ENCODE assay signal across 15 cellular contexts in genomic region chr14:102078840-102079699, GRCh38. TPM values are rescaled to one million over a fixed set of nuclear protein-coding genes. Genes with fewer than 3 reads are reported as not detected.
DNase-seq lines count a peak whose midpoint lies in the region; ATAC-seq, FAIRE-seq and TF ChIP-seq lines count a peak whose summit lies in the region.
"Had no signal": no experiment of that assay in that cellular context is flagged by ENCODE, and none has a peak within 500 bp of the region (broad histone marks: within the 10 kb centered on the region; RNA-seq: fewer than 3 reads in every experiment).

No MANE protein-coding gene starts in this region.

- H3K36me3 ChIP-seq in Karpas-422 (ENCODE audit: insufficient read depth, low read length) (peaks cover 60% of the 10 kb centered on the region), GM12878 (ENCODE audit: control insufficient read depth in 2 of 2, insufficient read depth in 2 of 2, low read length in 1 of 2) (peaks cover 11 to 43% of the 10 kb centered on the region in 2 experiments)
- H3K36me3 ChIP-seq: ovary had no signal

- H3K79me2 ChIP-seq in Karpas-422 (ENCODE audit: low read length) (no peaks in the 10 kb centered on the region), GM12878 (ENCODE audit: control insufficient read depth, insufficient read depth, low read length) (peaks cover 16% of the 10 kb centered on the region)

- H3K9ac ChIP-seq in Karpas-422 (ENCODE audit: low read length) (no peak overlapping the region), GM12878 (ENCODE audit: control insufficient read depth, insufficient read depth, low read length) (no peak overlapping the region)
- H3K9ac ChIP-seq: GM23248, KMS-11 had no signal

- no TSS peak for BruUV-seq in GM12878 (replicated peaks; lab: Mats Ljungman, UMichigan)

- POLR2A ChIA-PET in activated CD4-positive, alpha-beta T cell treated with anti-CD3 and anti-CD28 coated beads for 36 hours (lab: Charles Lee): no interaction called here
- POLR2A ChIA-PET in GM12878 (lab: Charles Lee): interaction anchor here (0.6 kb wide), 1 partner anchor 31 kb away, joined by 4 read pairs; no protein-coding TSS in a partner anchor

- no peak for TF ChIP-seq RAD21 in GM12878 (IDR thresholded peaks at IDR 0.05; ENCODE audit: insufficient read depth, low read depth, low read length)

- SMC1A ChIA-PET in GM12878 (lab: Charles Lee; ENCODE audit: uncharacterized antibody, unreplicated experiment): no interaction called here

- intact Hi-C loops in activated CD4-positive, alpha-beta T cell treated with anti-CD3 and anti-CD28 coated beads for 36 hours (cut with DNase I, micrococcal nuclease): no loop called here
- intact Hi-C loops in GM12878 (cut with micrococcal nuclease; ENCODE audit: unreplicated experiment): no loop called here
- intact Hi-C loops in right cardiac atrium (cut with DNase I): no loop called here

- H3K4me1 Mint-ChIP-seq in activated CD4-positive, alpha-beta T cell treated with anti-CD3 and anti-CD28 coated beads for 36 hours: peaks cover 38% of the 10 kb centered on the region
- peaks cover 23% of the 10 kb centered on the region for H3K4me1 Mint-ChIP-seq in nephron progenitor cell

- no peaks in the 10 kb centered on the region for H3K27me3 ChIP-seq in Karpas-422 (ENCODE audit: low read length)
- no peaks in the 10 kb centered on the region for H3K27me3 ChIP-seq in GM12878 (replicated peaks in 1 of 2; ENCODE audit: control insufficient read depth in 2 of 2, insufficient read depth in 2 of 2, low read length in 1 of 2)
- H3K27me3 ChIP-seq in right cardiac atrium (ENCODE audit: control insufficient read depth, insufficient read depth): no peaks in the 10 kb centered on the region
- H3K27me3 ChIP-seq: dorsolateral prefrontal cortex, ovary, suprapubic skin had no signal

- no peak overlapping the region for H3K27ac ChIP-seq in Karpas-422 (ENCODE audit: low read length)
- no peak overlapping the region for H3K27ac ChIP-seq in GM12878 (ENCODE audit: control insufficient read depth, insufficient read depth)
- no peak overlapping the region for H3K27ac ChIP-seq in right cardiac atrium (ENCODE audit: low read length)
- H3K27ac ChIP-seq: GM23248, KMS-11, ovary, suprapubic skin had no signal

- H2AFZ ChIP-seq in Karpas-422 (ENCODE audit: low read length) (no peak overlapping the region), GM12878 (ENCODE audit: control insufficient read depth, low read depth, low read length) (no peak overlapping the region)
- H2AFZ ChIP-seq: GM23248 had no signal

- H3K4me2 ChIP-seq in Karpas-422 (ENCODE audit: low read depth, low read length, poor library complexity, severe bottlenecking): no peak overlapping the region
- H3K4me2 ChIP-seq in GM12878 (ENCODE audit: control insufficient read depth, insufficient read depth): no peak overlapping the region
- H3K4me2 ChIP-seq: KMS-11 had no signal

- peak overlapping the region; percentile 65 for H3K27ac Mint-ChIP-seq in activated CD4-positive, alpha-beta T cell treated with anti-CD3 and anti-CD28 coated beads for 36 hours
- H3K27ac Mint-ChIP-seq in nephron progenitor cell: peak overlapping the region; percentile 82

- H4K20me1 ChIP-seq in Karpas-422 (ENCODE audit: insufficient read depth, low read depth, low read length): peaks cover 27% of the 10 kb centered on the region
- no peaks in the 10 kb centered on the region for H4K20me1 ChIP-seq in GM12878 (ENCODE audit: control insufficient read depth, insufficient read depth)

- no peaks in the 10 kb centered on the region for H3K9me2 ChIP-seq in Karpas-422 (replicated peaks; ENCODE audit: insufficient read depth, low read length)

- no peak for TF ChIP-seq EP300 in GM12878 (IDR thresholded peaks at IDR 0.05; ENCODE audit: borderline replicate concordance in 1 of 2, control insufficient read depth in 1 of 2, low read depth in 2 of 2, low read length in 2 of 2)

- no peak for DNase-seq in activated CD4-positive, alpha-beta T cell treated with anti-CD3 and anti-CD28 coated beads for 36 hours
- no peak for DNase-seq in activated CD4-positive, alpha-beta T cell treated with anti-CD3 and anti-CD28 coated beads for 48 hours
- DNase-seq in Karpas-422: peak; percentile 80
- no peak for DNase-seq in GM12878 (ENCODE audit: low read depth, low spot score)
- DNase-seq in nephron progenitor cell: no peak
- no peak for DNase-seq in ACHN
- DNase-seq in OCI-M2 (lab: John Stamatoyannopoulos, UW; ENCODE audit: unreplicated experiment): no peak
- no peak for DNase-seq in right cardiac atrium
- DNase-seq: dorsolateral prefrontal cortex, GM23248, NCI-H526 treated with DMSO at 0.1 percent for 48 hours, ovary, SHP77 had no signal

- peak; percentile 51 for TF ChIP-seq POLR2A in GM12878 (IDR thresholded peaks at IDR 0.05; ENCODE audit: low read depth, low read length)

- RAD21 ChIA-PET in GM12878 (lab: Charles Lee; ENCODE audit: unreplicated experiment): no interaction called here

- H3K36me3 Mint-ChIP-seq in activated CD4-positive, alpha-beta T cell treated with anti-CD3 and anti-CD28 coated beads for 36 hours (ENCODE audit: low read depth): peaks cover 68% of the 10 kb centered on the region
- peaks cover 77% of the 10 kb centered on the region for H3K36me3 Mint-ChIP-seq in nephron progenitor cell (ENCODE audit: low read depth)

- H3K27me3 Mint-ChIP-seq in activated CD4-positive, alpha-beta T cell treated with anti-CD3 and anti-CD28 coated beads for 36 hours: no peaks in the 10 kb centered on the region
- H3K27me3 Mint-ChIP-seq in nephron progenitor cell (ENCODE audit: low read depth, poor library complexity): no peaks in the 10 kb centered on the region

- no peak overlapping the region for H3K4me3 Mint-ChIP-seq in activated CD4-positive, alpha-beta T cell treated with anti-CD3 and anti-CD28 coated beads for 36 hours
- H3K4me3 Mint-ChIP-seq in nephron progenitor cell: no peak overlapping the region

- TF ChIP-seq CTCF in GM12878 (IDR thresholded peaks at IDR 0.05 in 2 of 3, conservative IDR thresholded peaks at IDR 0.05 in 1 of 3; ENCODE audit: control insufficient read depth in 2 of 3, extremely low read depth in 1 of 3, insufficient read depth in 1 of 3, low read depth in 3 of 3, low read length in 3 of 3) (no peak), nephron progenitor cell (IDR thresholded peaks at IDR 0.05) (no peak)

- WGBS in GM12878 (ENCODE audit: insufficient coverage, insufficient replicate concordance, low lambda C conversion rate, missing lambda C conversion rate): 79% methylated on average over 10 of the region's 10 CpGs
- 93% methylated on average over 10 of the region's 10 CpGs for WGBS in right cardiac atrium

- H3K4me3 ChIP-seq in Karpas-422 (ENCODE audit: low read length) (no peak overlapping the region), GM12878 (no peak overlapping the region), right cardiac atrium (ENCODE audit: low read length) (no peak overlapping the region)
- H3K4me3 ChIP-seq: GM23248, ovary, suprapubic skin had no signal

- H3K4me1 ChIP-seq in Karpas-422 (ENCODE audit: low read length): peaks cover 7% of the 10 kb centered on the region; the same call in 1 of the 2 replicates
- H3K4me1 ChIP-seq in GM12878 (ENCODE audit: control insufficient read depth, insufficient read depth, low read length): no peaks in the 10 kb centered on the region
- no peaks in the 10 kb centered on the region for H3K4me1 ChIP-seq in right cardiac atrium (ENCODE audit: control insufficient read depth, insufficient read depth, low read length)

- ATAC-seq in activated CD4-positive, alpha-beta T cell treated with anti-CD3 and anti-CD28 coated beads for 36 hours: no peak
- ATAC-seq in GM12878: no peak
- no peak for ATAC-seq in right cardiac atrium

- in situ Hi-C loops in GM12878 (cut with MboI) (no loop called here), ACHN (cut with HindIII; ENCODE audit: low pct_ligation_motif_present, low pct_unique_long_range_greater_than_20kb, low sequenced_read_pairs) (no loop called here)

- FAIRE-seq in GM12878 (lab: Jason Lieb, UNC): no peak

- H3K9me3 ChIP-seq in Karpas-422 (ENCODE audit: low read length) (no peaks in the 10 kb centered on the region), GM12878 (replicated peaks; ENCODE audit: control insufficient read depth, insufficient read depth, low read length) (no peaks in the 10 kb centered on the region; the same call in 2 of the 3 replicates), right cardiac atrium (ENCODE audit: control insufficient read depth, low read length) (no peaks in the 10 kb centered on the region)
- H3K9me3 ChIP-seq: ovary, suprapubic skin had no signal

- no peaks in the 10 kb centered on the region for H3K9me3 Mint-ChIP-seq in activated CD4-positive, alpha-beta T cell treated with anti-CD3 and anti-CD28 coated beads for 36 hours (ENCODE audit: low read depth)
- peaks cover 5% of the 10 kb centered on the region for H3K9me3 Mint-ChIP-seq in nephron progenitor cell

- CTCF ChIA-PET in activated CD4-positive, alpha-beta T cell treated with anti-CD3 and anti-CD28 coated beads for 36 hours (lab: Charles Lee): interaction anchor here (0.7 to 1.8 kb wide), 3 partner anchors 17 to 1366 kb away, joined by 3 to 7 read pairs (median 4); no protein-coding TSS in a partner anchor
- CTCF ChIA-PET in GM12878 (lab: Yijun Ruan, JAX): no interaction called here

TF ChIP-seq in GM12878, 131 proteins besides CTCF, POLR2A, EP300 and RAD21 (continues in another document):
- no peak for TF ChIP-seq ZNF274 (IDR thresholded peaks at IDR 0.05; ENCODE audit: insufficient read depth, insufficient read length)
- no peak for TF ChIP-seq RAD51 (IDR thresholded peaks at IDR 0.05)
- TF ChIP-seq SREBF1 (IDR thresholded peaks at IDR 0.05; ENCODE audit: low read length): no peak

RNA-seq across cellular contexts. Expression of gene HSP90AA1, which starts 7.8 kb away (rescaled TPM):
- 1,000 to 10,000 TPM; 1,344 to 1,372 TPM for total RNA-seq in activated CD4-positive, alpha-beta T cell treated with anti-CD3 and anti-CD28 coated beads for 36 hours
- total RNA-seq in Karpas-422 (2014; rRNA removed; shearing (Covaris generic); ENCODE audit: low replicate concordance): 354 and 505 TPM in 2 replicates
- total RNA-seq in GM12878 (2013; cell fraction: nucleolus; rRNA removed): 199 and 205 TPM in 2 replicates
- 338 and 346 TPM in 2 replicates for total RNA-seq in GM12878 (2014; rRNA removed)
- 262 and 271 TPM in 2 replicates for total RNA-seq in GM12878 (2014; rRNA removed; fragmentation: Illumina TruSeq; extraction: Trizol)
- 590 and 599 TPM in 2 replicates for total RNA-seq in GM12878 (2021)
- polyA plus RNA-seq in GM12878 (2011; ENCODE audit: low read depth): 318 TPM
- 679 and 903 TPM in 2 replicates for polyA plus RNA-seq in GM12878 (2011; rRNA removed)
- 242 and 272 TPM in 2 replicates for polyA plus RNA-seq in GM12878 (2011; cell fraction: cytosol; rRNA removed)
- polyA plus RNA-seq in GM12878 (2011; cell fraction: nucleus; rRNA removed): 184 and 273 TPM in 2 replicates
- polyA plus RNA-seq in GM12878 (2012): 360 and 494 TPM in 2 replicates
- 1,054 and 1,264 TPM in 2 replicates for polyA plus RNA-seq in GM12878 (2014; fragmentation: Illumina TruSeq; extraction: Trizol)
- polyA plus RNA-seq in GM12878 (2014; fragmentation: Nextera tagmentation; extraction: Ambion mirVana): 100 to 1,000 TPM; 555 to 817 TPM
- polyA plus RNA-seq in GM12878 (2014; rRNA removed): 439 and 489 TPM in 2 replicates
- 1,000 to 10,000 TPM; 1,313 to 1,315 TPM for polyA plus RNA-seq in GM12878 (2016; fragmentation: Nextera tagmentation; extraction: Ambion mirVana)
- 367 and 534 TPM in 2 replicates for polyA minus RNA-seq in GM12878 (2011; rRNA and poly(A)+ RNA removed)
- 406 and 527 TPM in 2 replicates for polyA minus RNA-seq in GM12878 (2011; cell fraction: cytosol; rRNA and poly(A)+ RNA removed)
- 126 and 179 TPM in 2 replicates for polyA minus RNA-seq in GM12878 (2011; cell fraction: nucleus; rRNA and poly(A)+ RNA removed)
- 100 to 1,000 TPM; 381 to 731 (median 541) TPM for total RNA-seq in right cardiac atrium
- 504 TPM for polyA plus RNA-seq in right cardiac atrium
